ENCODE assay signal across 9 cellular contexts in the genomic region with DNA sequence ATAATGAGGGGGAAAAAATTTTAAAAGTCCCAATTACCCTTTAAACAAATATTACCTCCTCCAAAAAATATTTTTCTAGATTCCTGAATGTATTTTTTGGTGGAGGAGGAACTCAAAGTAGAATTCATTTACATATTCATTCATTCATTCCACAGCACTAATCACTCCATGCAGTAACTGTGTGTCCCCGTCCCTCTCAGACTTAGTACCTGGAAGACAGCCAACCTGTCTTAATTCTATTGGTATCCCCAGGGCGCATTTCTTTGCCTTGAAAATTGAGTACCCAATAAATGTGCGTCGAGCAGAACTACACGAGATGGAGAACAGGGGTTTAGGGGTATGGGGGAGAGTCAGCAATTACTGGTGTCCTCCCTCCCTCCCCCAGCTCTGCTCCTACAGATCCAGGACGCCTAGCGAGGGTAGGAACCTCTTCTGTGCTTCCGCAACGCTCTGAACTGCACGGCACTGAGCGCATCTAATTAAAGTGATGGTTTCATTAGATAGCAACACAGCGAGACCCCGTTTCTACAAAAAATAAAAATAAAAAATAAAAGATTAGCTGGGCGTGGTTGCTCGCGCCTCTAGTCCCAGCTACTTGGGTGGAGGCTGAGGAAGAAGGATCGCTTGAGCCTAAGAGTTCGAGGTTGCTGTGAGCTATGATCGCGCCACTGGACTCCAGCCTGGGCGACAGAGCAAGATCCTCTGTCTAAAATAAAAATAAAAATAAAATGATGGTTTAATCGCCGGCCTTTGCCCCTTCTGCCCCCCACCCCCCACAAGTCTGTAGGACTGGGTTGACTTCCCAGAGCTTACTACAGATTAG. TPM values are rescaled to one million over a fixed set of nuclear protein-coding genes. Genes with fewer than 3 reads are reported as not detected.
DNase-seq lines count a peak whose midpoint lies in the region; ATAC-seq, FAIRE-seq and TF ChIP-seq lines count a peak whose summit lies in the region.
"Had no signal": no experiment of that assay in that cellular context is flagged by ENCODE, and none has a peak within 500 bp of the region (broad histone marks: within the 10 kb centered on the region; RNA-seq: fewer than 3 reads in every experiment).

No MANE protein-coding gene starts in this region.

- no peak for TF ChIP-seq CTCF in endothelial cell of umbilical vein (IDR thresholded peaks at IDR 0.05; ENCODE audit: extremely low read depth in 1 of 2, insufficient read depth in 1 of 2, low read depth in 1 of 2, low read length in 2 of 2)
- TF ChIP-seq CTCF in GM10248 (IDR thresholded peaks at IDR 0.05; ENCODE audit: control extremely low read depth, extremely low read depth, low read depth, missing control alignments), result no peak

- peak overlapping the region; percentile 60 for H3K4me2 ChIP-seq in endothelial cell of umbilical vein (ENCODE audit: insufficient read depth, low read length)

- H3K9ac ChIP-seq in endothelial cell of umbilical vein (replicated peaks; ENCODE audit: extremely low read depth, insufficient read depth, low read length), result peak overlapping the region; percentile 64
- peak overlapping the region in 1 of 3 donors; percentile 35 for H3K9ac ChIP-seq in skeletal muscle tissue (ENCODE audit: low read depth in 1 of 3, low read length in 3 of 3)

- TF ChIP-seq POLR2A in endothelial cell of umbilical vein (IDR thresholded peaks at IDR 0.05; ENCODE audit: low read depth, low read length), result no peak

- H3K27ac ChIP-seq in endothelial cell of umbilical vein (ENCODE audit: insufficient read depth, low read depth, low read length) (no peak overlapping the region), skeletal muscle tissue (ENCODE audit: low read depth, low read length) (no peak overlapping the region)

- no peaks in the 10 kb centered on the region for H3K9me3 ChIP-seq in endothelial cell of umbilical vein (replicated peaks; ENCODE audit: control insufficient read depth, insufficient read depth, low read length)
- H3K9me3 ChIP-seq in skeletal muscle tissue (ENCODE audit: control insufficient read depth in 3 of 3, low read length in 3 of 3), result no peaks in the 10 kb centered on the region

- ATAC-seq in GM18867 (IDR thresholded peaks at IDR 0.05; ENCODE audit: unreplicated experiment), result no peak

- FAIRE-seq in endothelial cell of umbilical vein (lab: Jason Lieb, UNC), result no peak

- intact Hi-C loops in endothelial cell of umbilical vein (cut with micrococcal nuclease), result no loop called here

- peak overlapping the region; percentile 77 for H2AFZ ChIP-seq in endothelial cell of umbilical vein (ENCODE audit: low read depth, low read length)

- H4K20me1 ChIP-seq in endothelial cell of umbilical vein (replicated peaks; ENCODE audit: control insufficient read depth, extremely low read depth, insufficient read depth, low read length), result no peaks in the 10 kb centered on the region

- peaks cover 23% of the 10 kb centered on the region for H3K4me1 ChIP-seq in endothelial cell of umbilical vein (ENCODE audit: control insufficient read depth, extremely low read depth, insufficient read depth, low read length)
- H3K4me1 ChIP-seq in skeletal muscle tissue (ENCODE audit: control insufficient read depth in 3 of 3, insufficient read depth in 3 of 3, low read length in 3 of 3), result peaks cover 9 to 22% (median 21%) of the 10 kb centered on the region in 3 donors

- no peaks in the 10 kb centered on the region for H3K9me1 ChIP-seq in endothelial cell of umbilical vein (replicated peaks; ENCODE audit: control insufficient read depth, extremely low read depth, insufficient read depth, low read length)

- H3K36me3 ChIP-seq in endothelial cell of umbilical vein (ENCODE audit: control insufficient read depth in 2 of 2, extremely low read depth in 1 of 2, insufficient read depth in 2 of 2, low read length in 2 of 2) (no peaks in the 10 kb centered on the region), skeletal muscle tissue (ENCODE audit: control insufficient read depth in 3 of 3, insufficient read depth in 3 of 3, low read length in 3 of 3) (no peaks in the 10 kb centered on the region)

- dilution Hi-C loops in endothelial cell of umbilical vein (cut with MboI; ENCODE audit: extremely low pct_ligation_motif_present, low sequenced_read_pairs), result no loop called here

- POLR2A ChIA-PET in endothelial cell of umbilical vein (lab: Charles Lee) (interaction anchor here (0.6 kb wide), 1 partner anchor 116 kb away, joined by 4 read pairs; no protein-coding TSS in a partner anchor), GM10248 (lab: Yijun Ruan, JAX) (no interaction called here)

- CTCF ChIA-PET in endothelial cell of umbilical vein (lab: Charles Lee), result interaction anchor here (0.8 to 1.2 kb wide), 2 partner anchors 35 to 122 kb away, joined by 4 to 5 read pairs; a partner anchor contains a TSS
- CTCF ChIA-PET in GM10248 (lab: Yijun Ruan, JAX), result interaction anchor here (0.9 to 4.9 kb wide), 3 partner anchors 12 to 18 kb away, joined by 3 to 25 read pairs (median 3); no protein-coding TSS in a partner anchor

- H3K27me3 ChIP-seq in endothelial cell of umbilical vein (ENCODE audit: control insufficient read depth in 2 of 2, insufficient read depth in 2 of 2, low read length in 2 of 2), result no peaks in the 10 kb centered on the region
- peaks cover 0 to 11% (median 5%) of the 10 kb centered on the region in 3 donors for H3K27me3 ChIP-seq in skeletal muscle tissue (ENCODE audit: control insufficient read depth in 3 of 3, insufficient read depth in 3 of 3, low read length in 3 of 3)

- H3K4me3 ChIP-seq in endothelial cell of umbilical vein (replicated peaks in 1 of 3; ENCODE audit: insufficient read depth in 1 of 3, low read depth in 1 of 3, low read length in 3 of 3) (peak overlapping the region; percentile 75 to 93 (median 77)), skeletal muscle tissue (ENCODE audit: low read length in 3 of 3) (peak overlapping the region; percentile 45 to 67 (median 49))

- peak; percentile 30 for DNase-seq in NCI-H1092 treated with DMSO at 0.1 percent for 48 hours (lab: John Stamatoyannopoulos, UW)
- no peak for DNase-seq in NCI-H1092 (lab: John Stamatoyannopoulos, UW)
- DNase-seq in NCI-H2227 treated with DMSO at 0.1 percent for 48 hours (lab: John Stamatoyannopoulos, UW), result peak; percentile 34
- DNase-seq in endothelial cell of umbilical vein (ENCODE audit: low read depth, low spot score), result no peak
- DNase-seq in mesenteric fat pad (ENCODE audit: low spot score), result no peak
- no peak for DNase-seq in GM10248 (ENCODE audit: extremely low spot score)

- no TSS peak for BruUV-seq in endothelial cell of umbilical vein (replicated peaks; lab: Mats Ljungman, UMichigan)

- peaks cover 18% of the 10 kb centered on the region for H3K79me2 ChIP-seq in endothelial cell of umbilical vein (ENCODE audit: control insufficient read depth, insufficient read depth, low read length)

RNA-seq across cellular contexts. Expression of a gene that starts 0.7 kb away (rescaled TPM):
- 12.9 and 16.8 TPM in 2 replicates for total RNA-seq in endothelial cell of umbilical vein
- 40.2 and 44.6 TPM in 2 replicates for polyA plus RNA-seq in endothelial cell of umbilical vein
- 38.4 and 41.1 TPM in 2 replicates for polyA plus RNA-seq in endothelial cell of umbilical vein (2011; cell fraction: cytosol; rRNA removed)
- 14.2 and 16.8 TPM in 2 replicates for polyA plus RNA-seq in endothelial cell of umbilical vein (2011; cell fraction: nucleus; rRNA removed)
- 27.3 and 30.8 TPM in 2 replicates for polyA plus RNA-seq in endothelial cell of umbilical vein (2012)
- polyA minus RNA-seq in endothelial cell of umbilical vein, result 15.1 and 16.2 TPM in 2 replicates
- not detected for polyA minus RNA-seq in endothelial cell of umbilical vein (2011; cell fraction: cytosol; rRNA and poly(A)+ RNA removed)
- polyA minus RNA-seq in endothelial cell of umbilical vein (2011; cell fraction: nucleus; rRNA and poly(A)+ RNA removed), result 2.7 and 3.2 TPM in 2 replicates
- 1.6 TPM for total RNA-seq in skeletal muscle tissue
- total RNA-seq in mesenteric fat pad, result 5.0 TPM

RNA-seq across cellular contexts. Expression of a gene that starts 1.7 kb away (rescaled TPM):
- total RNA-seq in endothelial cell of umbilical vein (15.4 and 15.9 TPM in 2 replicates), skeletal muscle tissue (12.0 TPM), mesenteric fat pad (7.2 TPM)
- 7.9 and 9.6 TPM in 2 replicates for polyA plus RNA-seq in endothelial cell of umbilical vein
- polyA plus RNA-seq in endothelial cell of umbilical vein (2011; cell fraction: cytosol; rRNA removed), result 7.6 TPM in 2 replicates
- polyA plus RNA-seq in endothelial cell of umbilical vein (2011; cell fraction: nucleus; rRNA removed), result 7.5 and 9.5 TPM in 2 replicates
- polyA plus RNA-seq in endothelial cell of umbilical vein (2012), result 8.6 and 16.2 TPM in 2 replicates
- polyA minus RNA-seq in endothelial cell of umbilical vein, result 46.3 and 56.8 TPM in 2 replicates
- 6.3 TPM for polyA minus RNA-seq in endothelial cell of umbilical vein (2011; cell fraction: cytosol; rRNA and poly(A)+ RNA removed)
- 4.6 and 11.2 TPM in 2 replicates for polyA minus RNA-seq in endothelial cell of umbilical vein (2011; cell fraction: nucleus; rRNA and poly(A)+ RNA removed)

RNA-seq across cellular contexts. Expression of a gene that starts 27.3 kb away (rescaled TPM):
- 105 and 108 TPM in 2 replicates for total RNA-seq in endothelial cell of umbilical vein
- polyA plus RNA-seq in endothelial cell of umbilical vein, result 91.9 and 150 TPM in 2 replicates
- 163 and 172 TPM in 2 replicates for polyA plus RNA-seq in endothelial cell of umbilical vein (2011; cell fraction: cytosol; rRNA removed)
- 64.2 and 89.0 TPM in 2 replicates for polyA plus RNA-seq in endothelial cell of umbilical vein (2011; cell fraction: nucleus; rRNA removed)
- polyA plus RNA-seq in endothelial cell of umbilical vein (2012), result 175 and 221 TPM in 2 replicates
- 33.3 and 41.4 TPM in 2 replicates for polyA minus RNA-seq in endothelial cell of umbilical vein
- 38.9 TPM for polyA minus RNA-seq in endothelial cell of umbilical vein (2011; cell fraction: cytosol; rRNA and poly(A)+ RNA removed)
- polyA minus RNA-seq in endothelial cell of umbilical vein (2011; cell fraction: nucleus; rRNA and poly(A)+ RNA removed), result 13.7 and 13.8 TPM in 2 replicates
- 88.2 TPM for total RNA-seq in skeletal muscle tissue
- 59.3 TPM for total RNA-seq in mesenteric fat pad

RNA-seq across cellular contexts. Expression of a gene that starts 35.8 kb away (rescaled TPM):
- total RNA-seq in endothelial cell of umbilical vein (94.2 and 102 TPM in 2 replicates), skeletal muscle tissue (25.1 TPM), mesenteric fat pad (12.0 TPM)
- polyA plus RNA-seq in endothelial cell of umbilical vein, result 112 and 116 TPM in 2 replicates
- 77.3 and 102 TPM in 2 replicates for polyA plus RNA-seq in endothelial cell of umbilical vein (2011; cell fraction: cytosol; rRNA removed)
- 168 and 196 TPM in 2 replicates for polyA plus RNA-seq in endothelial cell of umbilical vein (2011; cell fraction: nucleus; rRNA removed)
- polyA plus RNA-seq in endothelial cell of umbilical vein (2012), result 102 and 124 TPM in 2 replicates
- polyA minus RNA-seq in endothelial cell of umbilical vein, result 45.3 and 47.2 TPM in 2 replicates
- 10.4 TPM for polyA minus RNA-seq in endothelial cell of umbilical vein (2011; cell fraction: cytosol; rRNA and poly(A)+ RNA removed)
- polyA minus RNA-seq in endothelial cell of umbilical vein (2011; cell fraction: nucleus; rRNA and poly(A)+ RNA removed), result 24.7 and 25.7 TPM in 2 replicates

RNA-seq across cellular contexts. Expression of a gene that starts 39.0 kb away (rescaled TPM):
- total RNA-seq in endothelial cell of umbilical vein (0.28 and 0.82 TPM in 2 replicates), skeletal muscle tissue (0.52 TPM), mesenteric fat pad (not detected)
- 0.18 and 0.29 TPM in 2 replicates for polyA plus RNA-seq in endothelial cell of umbilical vein
- 0.21 and 0.35 TPM in 2 replicates for polyA plus RNA-seq in endothelial cell of umbilical vein (2011; cell fraction: cytosol; rRNA removed)
- polyA plus RNA-seq in endothelial cell of umbilical vein (2011; cell fraction: nucleus; rRNA removed), result 0.41 and 0.57 TPM in 2 replicates
- 0.55 and 0.65 TPM in 2 replicates for polyA plus RNA-seq in endothelial cell of umbilical vein (2012)
- polyA minus RNA-seq in endothelial cell of umbilical vein, result 0.46 and 0.64 TPM in 2 replicates
- not detected for polyA minus RNA-seq in endothelial cell of umbilical vein (2011; cell fraction: cytosol; rRNA and poly(A)+ RNA removed)
- polyA minus RNA-seq in endothelial cell of umbilical vein (2011; cell fraction: nucleus; rRNA and poly(A)+ RNA removed), result 0.29 TPM in 1 of 2 replicates, not detected in the other
- total RNA-seq: activated B cell treated with CpG ODN at 0.5 μM for 24 hours had no signal

Comparison
In these comparisons a context has a peak if more than half of its experiments do, and no peak if none do; other contexts are left out.
1. DNase-seq: peak in NCI-H1092 treated with DMSO at 0.1 percent for 48 hours (single experiment) and NCI-H2227 treated with DMSO at 0.1 percent for 48 hours (single experiment); none in NCI-H1092 (single experiment), endothelial cell of umbilical vein (single experiment), mesenteric fat pad (single experiment) and GM10248 (single experiment).